ENCODE assay signal across 13 cellular contexts in genomic region chr9:134343637-134344036, GRCh38. TPM values are rescaled to one million over a fixed set of nuclear protein-coding genes. Genes with fewer than 3 reads are reported as not detected.
A peak's percentile ranks its signal among the peaks of the same experiment; 100 is the strongest.
DNase-seq lines count a peak whose midpoint lies in the region; ATAC-seq and TF ChIP-seq lines count a peak whose summit lies in the region.
"Had no signal": no experiment of that assay in that cellular context is flagged by ENCODE, and none has a peak within 500 bp of the region (broad histone marks: within the 10 kb centered on the region; RNA-seq: fewer than 3 reads in every experiment).

No MANE protein-coding gene starts in this region.

- H3K36me3 ChIP-seq in H7 (replicated peaks; ENCODE audit: control insufficient read depth, insufficient read depth, low read length) (no peaks in the 10 kb centered on the region), left lung (no peaks in the 10 kb centered on the region), suprapubic skin (no peaks in the 10 kb centered on the region)
- H3K36me3 ChIP-seq: thoracic aorta had no signal

- TF ChIP-seq CTCF in coronary artery (IDR thresholded peaks at IDR 0.05) = no peak
- no peak for TF ChIP-seq CTCF in left lung (IDR thresholded peaks at IDR 0.05)
- TF ChIP-seq CTCF in suprapubic skin (IDR thresholded peaks at IDR 0.05) = no peak

- peak; percentile 65 for DNase-seq in H7
- DNase-seq in coronary artery (ENCODE audit: low spot score) = no peak
- peak; percentile 81 to 90 for DNase-seq in left lung
- no peak for DNase-seq in suprapubic skin (ENCODE audit: low spot score in 2 of 2)
- no peak for DNase-seq in NCI-H226
- no peak for DNase-seq in activated T-cell treated with anti-CD3 and anti-CD28 coated beads for 4 hours
- no peak for DNase-seq in NCI-H748 treated with DMSO at 0.1 percent for 48 hours (lab: John Stamatoyannopoulos, UW)
- DNase-seq: activated gamma-delta T cell, DMS79, NCI-H2171 treated with DMSO at 0.1 percent for 48 hours had no signal

- H3K4me1 ChIP-seq in left lung = peaks cover 50 to 99% of the 10 kb centered on the region in 2 donors
- H3K4me1 ChIP-seq in suprapubic skin = peaks cover 100% of the 10 kb centered on the region

- H3K27me3 ChIP-seq in H7 (ENCODE audit: control insufficient read depth, insufficient read depth, low read length) (no peaks in the 10 kb centered on the region), left lung (no peaks in the 10 kb centered on the region), suprapubic skin (no peaks in the 10 kb centered on the region)

- no peak for TF ChIP-seq POLR2A in suprapubic skin (IDR thresholded peaks at IDR 0.05)

- TF ChIP-seq EP300 in suprapubic skin (IDR thresholded peaks at IDR 0.05) = no peak

- 51% methylated on average over 10 of the region's 16 CpGs for WGBS in suprapubic skin

- H3K4me3 ChIP-seq in H7 (ENCODE audit: insufficient read depth, low read depth, low read length) (no peak overlapping the region), coronary artery (peak overlapping the region; percentile 17), left lung (peak overlapping the region in 1 of 2 donors; percentile 3), suprapubic skin (no peak overlapping the region)

- peak overlapping the region in 1 of 2 donors; percentile 86 for H3K27ac ChIP-seq in coronary artery
- H3K27ac ChIP-seq in left lung = peak overlapping the region; percentile 54 to 92
- H3K27ac ChIP-seq in suprapubic skin = peak overlapping the region; percentile 44
- H3K27ac ChIP-seq: C4-2B had no signal

- H3K9me3 ChIP-seq in left lung = no peaks in the 10 kb centered on the region
- no peaks in the 10 kb centered on the region for H3K9me3 ChIP-seq in suprapubic skin
- H3K9me3 ChIP-seq: thoracic aorta had no signal

- peak; percentile 13 for ATAC-seq in left lung
- no peak for ATAC-seq in GM18858 (IDR thresholded peaks at IDR 0.05; ENCODE audit: unreplicated experiment)

- intact Hi-C loops in left lung (cut with DNase I) = no loop called here

RNA-seq across cellular contexts. Expression of gene RXRA, which starts 17.4 kb away (rescaled TPM):
- total RNA-seq in H7 (2014; rRNA removed; shearing (Covaris generic)) = 17.7 and 23.2 TPM in 2 replicates
- total RNA-seq in left lung (10 to 100 TPM; 56.7 to 79.5 TPM), suprapubic skin (100 to 1,000 TPM; 165 to 240 (median 185) TPM)

Comparison
In these comparisons a context has a peak if more than half of its experiments do, and no peak if none do; other contexts are left out.
1. DNase-seq: peak in H7 (single experiment) and left lung (2 of 2); none in coronary artery (single experiment), suprapubic skin (0 of 2), NCI-H226 (single experiment), activated T-cell treated with anti-CD3 and anti-CD28 coated beads for 4 hours (single experiment) and NCI-H748 treated with DMSO at 0.1 percent for 48 hours (single experiment).